Comparison of ENCODE assay signal across 8 cellular contexts in genomic region chr11:57427692-57428082, GRCh38. TPM values are rescaled to one million over a fixed set of nuclear protein-coding genes. Genes with fewer than 3 reads are reported as not detected.
DNase-seq lines count a peak whose midpoint lies in the region; ATAC-seq and TF ChIP-seq lines count a peak whose summit lies in the region.

No MANE protein-coding gene starts in this region.

- H3K4me3 ChIP-seq in ACC112 (ENCODE audit: low read depth, low read length) (peak overlapping the region; percentile 87), OCI-LY3 (ENCODE audit: low read length) (peak overlapping the region; percentile 85), esophagus (ENCODE audit: low read depth in 1 of 2, low read length in 2 of 2) (no peak overlapping the region), HAP-1 (no peak overlapping the region), MM.1S (ENCODE audit: low read length) (no peak overlapping the region)

- H4K20me1 ChIP-seq in OCI-LY3 (ENCODE audit: insufficient read depth, low read length) (peaks cover 14% of the 10 kb centered on the region), MM.1S (ENCODE audit: insufficient read depth, low read length) (no peaks in the 10 kb centered on the region)

- H3K27me3 Mint-ChIP-seq in nephron (ENCODE audit: low read depth): peaks cover 22% of the 10 kb centered on the region

- no peaks in the 10 kb centered on the region for H3K9me3 Mint-ChIP-seq in nephron

- H3K9ac ChIP-seq in OCI-LY3 (ENCODE audit: low read length): peak overlapping the region; percentile 99
- H3K9ac ChIP-seq in MM.1S (ENCODE audit: low read length): no peak overlapping the region

- H3K4me1 ChIP-seq in ACC112 (ENCODE audit: control insufficient read depth, insufficient read depth, low read length, unreplicated experiment): peaks cover 45% of the 10 kb centered on the region
- H3K4me1 ChIP-seq in OCI-LY3 (ENCODE audit: low read length): peaks cover 53% of the 10 kb centered on the region
- peaks cover 4 to 23% of the 10 kb centered on the region in 2 donors for H3K4me1 ChIP-seq in esophagus (ENCODE audit: control insufficient read depth in 2 of 2, insufficient read depth in 2 of 2, low read length in 1 of 2)
- H3K4me1 ChIP-seq in HAP-1: peaks cover 10% of the 10 kb centered on the region
- peaks cover 23% of the 10 kb centered on the region for H3K4me1 ChIP-seq in MM.1S (ENCODE audit: low read length)

- H3K4me1 Mint-ChIP-seq in nephron: peaks cover 18% of the 10 kb centered on the region

- H3K36me3 Mint-ChIP-seq in nephron (ENCODE audit: low read depth): peaks cover 10% of the 10 kb centered on the region

- H3K27ac ChIP-seq in ACC112 (ENCODE audit: low read depth, low read length) (peak overlapping the region; percentile 96), OCI-LY3 (ENCODE audit: low read length) (peak overlapping the region; percentile 94), esophagus (ENCODE audit: low read depth in 2 of 2, low read length in 1 of 2) (peak overlapping the region; percentile 96 to 97), MM.1S (ENCODE audit: low read length) (no peak overlapping the region)

- H2AFZ ChIP-seq in ACC112 (ENCODE audit: low read length, unreplicated experiment): no peak overlapping the region
- H2AFZ ChIP-seq in OCI-LY3 (ENCODE audit: low read depth, low read length): no peak overlapping the region
- H2AFZ ChIP-seq in MM.1S (ENCODE audit: low read length): no peak overlapping the region

- H3K4me2 ChIP-seq in OCI-LY3 (ENCODE audit: low read length): peak overlapping the region; percentile 99
- no peak overlapping the region for H3K4me2 ChIP-seq in MM.1S (ENCODE audit: low read depth, low read length)

- no peak for ATAC-seq in GM21529 (IDR thresholded peaks at IDR 0.05; ENCODE audit: unreplicated experiment)

- H3K79me2 ChIP-seq in ACC112 (ENCODE audit: control insufficient read depth, insufficient read depth, low read length, unreplicated experiment) (peaks cover 34% of the 10 kb centered on the region), OCI-LY3 (ENCODE audit: low read length) (peaks cover 39% of the 10 kb centered on the region), MM.1S (ENCODE audit: low read length) (no peaks in the 10 kb centered on the region)

- H3K36me3 ChIP-seq in ACC112 (ENCODE audit: insufficient read depth, low read length): peaks cover 12% of the 10 kb centered on the region; the same call in 1 of the 2 replicates
- peaks cover 35% of the 10 kb centered on the region for H3K36me3 ChIP-seq in OCI-LY3 (replicated peaks; ENCODE audit: low read depth, low read length)
- H3K36me3 ChIP-seq in esophagus (ENCODE audit: control insufficient read depth in 2 of 2, insufficient read depth in 2 of 2, low read length in 1 of 2): no peaks in the 10 kb centered on the region
- no peaks in the 10 kb centered on the region; the same call in 1 of the 2 replicates for H3K36me3 ChIP-seq in HAP-1 (replicated peaks)
- H3K36me3 ChIP-seq in MM.1S (replicated peaks; ENCODE audit: insufficient read depth, low read length): no peaks in the 10 kb centered on the region

- no peaks in the 10 kb centered on the region for H3K9me2 ChIP-seq in MM.1S (replicated peaks; ENCODE audit: insufficient read depth, low read length)

- H3K9me3 ChIP-seq in OCI-LY3 (ENCODE audit: insufficient read depth, low read length) (no peaks in the 10 kb centered on the region), esophagus (ENCODE audit: control insufficient read depth in 2 of 2, insufficient read depth in 1 of 2, low read depth in 1 of 2, low read length in 1 of 2) (no peaks in the 10 kb centered on the region), HAP-1 (no peaks in the 10 kb centered on the region), MM.1S (replicated peaks; ENCODE audit: insufficient read depth, low read length) (no peaks in the 10 kb centered on the region)

- TF ChIP-seq CTCF in OCI-LY3 (IDR thresholded peaks at IDR 0.05; ENCODE audit: low read depth, low read length): no peak
- no peak for TF ChIP-seq CTCF in nephron (IDR thresholded peaks at IDR 0.05; ENCODE audit: unreplicated experiment in 3 of 3)
- no peak for TF ChIP-seq CTCF in MM.1S (IDR thresholded peaks at IDR 0.05; ENCODE audit: low read length)

- H3F3A ChIP-seq in MM.1S (ENCODE audit: insufficient read depth, low read length): peaks cover 8% of the 10 kb centered on the region

- DNase-seq in HAP-1 (ENCODE audit: low spot score in 2 of 2) (no peak), MM.1S (no peak), glomerular visceral epithelial cell (ENCODE audit: extremely low spot score) (no peak)

- in situ Hi-C loops in HAP-1 (cut with MboI; ENCODE audit: low sequenced_read_pairs): no loop called here

- 26 to 41% methylated on average over 9 of the region's 9 CpGs for WGBS in esophagus, 2 donors

- peak overlapping the region; percentile 42 to 90 (median 59) for H3K27ac Mint-ChIP-seq in nephron

- H3K4me3 Mint-ChIP-seq in nephron: peak overlapping the region; percentile 80 to 86 (median 85)

- H3K27me3 ChIP-seq in ACC112 (ENCODE audit: insufficient read depth, low read length) (no peaks in the 10 kb centered on the region), OCI-LY3 (ENCODE audit: low read depth, low read length) (no peaks in the 10 kb centered on the region), esophagus (ENCODE audit: control insufficient read depth in 1 of 2, insufficient read depth in 2 of 2, low read length in 2 of 2) (no peaks in the 10 kb centered on the region), HAP-1 (ENCODE audit: low read depth) (no peaks in the 10 kb centered on the region), MM.1S (replicated peaks; ENCODE audit: insufficient read depth, low read length) (no peaks in the 10 kb centered on the region)

RNA-seq across cellular contexts. Expression of gene SLC43A3, which starts 0.8 kb away (rescaled TPM):
- 10 to 100 TPM; 24.0 to 28.9 TPM for polyA plus RNA-seq in esophagus

RNA-seq across cellular contexts. Expression of gene RTN4RL2, which starts 32.6 kb away (rescaled TPM):
- polyA plus RNA-seq in esophagus: under 1 TPM; 0.20 to 0.49 TPM

RNA-seq across cellular contexts. Expression of gene PRG2, which starts 37.2 kb away (rescaled TPM):
- polyA plus RNA-seq in esophagus: under 1 TPM; 0.45 to 0.60 TPM

RNA-seq across cellular contexts. Expression of gene PRG3, which starts 46.7 kb away (rescaled TPM):
- polyA plus RNA-seq in esophagus: not detected

Comparison
In these comparisons a context has a peak if more than half of its experiments do, and no peak if none do; other contexts are left out.
1. H3K4me3 ChIP-seq: peak in ACC112 (single experiment) and OCI-LY3 (single experiment); none in esophagus (0 of 2), HAP-1 (single experiment) and MM.1S (single experiment).